In genomic region chr20:38433304-38433972, GRCh38 we compare ENCODE assay signal across 9 cellular contexts. TPM values are rescaled to one million over a fixed set of nuclear protein-coding genes. Genes with fewer than 3 reads are reported as not detected.
A peak's percentile ranks its signal among the peaks of the same experiment; 100 is the strongest.
DNase-seq lines count a peak whose midpoint lies in the region; ATAC-seq, FAIRE-seq and TF ChIP-seq lines count a peak whose summit lies in the region.
"Had no signal": no experiment of that assay in that cellular context is flagged by ENCODE, and none has a peak within 500 bp of the region (broad histone marks: within the 10 kb centered on the region; RNA-seq: fewer than 3 reads in every experiment).

No MANE protein-coding gene starts in this region.

- no peak overlapping the region for H3K18ac ChIP-seq in trophoblast cell (ENCODE audit: low read length)

- no peak overlapping the region for H4K12ac ChIP-seq in trophoblast cell (ENCODE audit: low read depth, low read length)

- POLR2A ChIA-PET in Panc1 (lab: Charles Lee): no interaction called here
- POLR2A ChIA-PET in endothelial cell of umbilical vein (lab: Charles Lee): interaction anchor here (1.0 to 2.1 kb wide), 3 partner anchors 7 to 39 kb away, joined by 3 to 40 read pairs (median 13); partner anchors contain the start of gene RALGAPB

- no peak overlapping the region for H2AK5ac ChIP-seq in trophoblast cell (ENCODE audit: low read length)

- TF ChIP-seq CTCF in GM12875 (IDR thresholded peaks at IDR 0.05; ENCODE audit: borderline replicate concordance, insufficient read depth, low read depth, low read length): no peak
- no peak for TF ChIP-seq CTCF in Panc1 (IDR thresholded peaks at IDR 0.05)
- TF ChIP-seq CTCF in endothelial cell of umbilical vein (IDR thresholded peaks at IDR 0.05; ENCODE audit: extremely low read depth in 1 of 2, insufficient read depth in 1 of 2, low read depth in 1 of 2, low read length in 2 of 2): no peak

- no peak overlapping the region for H2BK120ac ChIP-seq in trophoblast cell (ENCODE audit: insufficient read depth, low read length, poor library complexity)

- H3K4me3 ChIP-seq in GM12875 (ENCODE audit: low read depth, low read length) (peak overlapping the region; percentile 76), Panc1 (ENCODE audit: low read depth in 2 of 2, low read length in 2 of 2) (peak overlapping the region; percentile 54 to 97), endothelial cell of umbilical vein (replicated peaks in 1 of 3; ENCODE audit: insufficient read depth in 1 of 3, low read depth in 1 of 3, low read length in 3 of 3) (peak overlapping the region; percentile 70 to 84 (median 77)), trophoblast cell (ENCODE audit: low read depth, low read length) (peak overlapping the region; percentile 90)

- no peaks in the 10 kb centered on the region for H4K20me1 ChIP-seq in endothelial cell of umbilical vein (replicated peaks; ENCODE audit: control insufficient read depth, extremely low read depth, insufficient read depth, low read length)

- no peak for TF ChIP-seq POLR2A in endothelial cell of umbilical vein (IDR thresholded peaks at IDR 0.05; ENCODE audit: low read depth, low read length)

- H3K27ac ChIP-seq in Panc1 (ENCODE audit: low read length) (peak overlapping the region; percentile 89), endothelial cell of umbilical vein (ENCODE audit: insufficient read depth, low read depth, low read length) (no peak overlapping the region), trophoblast cell (ENCODE audit: low read depth, low read length) (no peak overlapping the region)

- BruUV-seq in Panc1 (replicated peaks; lab: Mats Ljungman, UMichigan) (no TSS peak), endothelial cell of umbilical vein (replicated peaks; lab: Mats Ljungman, UMichigan) (no TSS peak)

- WGBS in trophoblast cell (ENCODE audit: extremely low coverage, insufficient coverage, insufficient read length): no CpG with 5 or more reads among the region's 9 CpGs

- no peak overlapping the region for H4K8ac ChIP-seq in trophoblast cell (ENCODE audit: low read depth, low read length)

- H3K9me3 ChIP-seq in Panc1 (ENCODE audit: control insufficient read depth, insufficient read depth, low read depth, low read length) (no peaks in the 10 kb centered on the region), endothelial cell of umbilical vein (replicated peaks; ENCODE audit: control insufficient read depth, insufficient read depth, low read length) (no peaks in the 10 kb centered on the region), trophoblast cell (ENCODE audit: insufficient read depth, low read depth, low read length) (peaks cover 2% of the 10 kb centered on the region)

- no peak overlapping the region for H3K14ac ChIP-seq in trophoblast cell (ENCODE audit: low read length)

- peaks cover 34% of the 10 kb centered on the region for H3K36me3 ChIP-seq in Panc1 (ENCODE audit: control insufficient read depth, insufficient read depth, low read length)
- H3K36me3 ChIP-seq in endothelial cell of umbilical vein (ENCODE audit: control insufficient read depth in 2 of 2, extremely low read depth in 1 of 2, insufficient read depth in 2 of 2, low read length in 2 of 2): peaks cover 17 to 36% of the 10 kb centered on the region in 2 experiments
- peaks cover 41 to 51% of the 10 kb centered on the region in 2 experiments for H3K36me3 ChIP-seq in trophoblast cell (ENCODE audit: control insufficient read depth in 1 of 2, insufficient read depth in 2 of 2, low read length in 2 of 2)

- no peak for FAIRE-seq in endothelial cell of umbilical vein (lab: Jason Lieb, UNC)

- intact Hi-C loops in Panc1 (cut with micrococcal nuclease; ENCODE audit: unreplicated experiment) (no loop called here), endothelial cell of umbilical vein (cut with micrococcal nuclease) (no loop called here)

- H2AFZ ChIP-seq in endothelial cell of umbilical vein (ENCODE audit: low read depth, low read length) (no peak overlapping the region), trophoblast cell (ENCODE audit: insufficient read depth, low read length, poor library complexity) (no peak overlapping the region)

- CTCF ChIA-PET in Panc1 (lab: Charles Lee): no interaction called here
- CTCF ChIA-PET in endothelial cell of umbilical vein (lab: Charles Lee): interaction anchor here (1.0 to 5.8 kb wide), 5 partner anchors 13 to 40 kb away, joined by 3 to 106 read pairs (median 6); partner anchors contain the start of gene RALGAPB

- no peak overlapping the region for H2BK12ac ChIP-seq in trophoblast cell (ENCODE audit: low read length)

- peaks cover 18% of the 10 kb centered on the region for H3K4me1 ChIP-seq in Panc1 (ENCODE audit: control insufficient read depth, insufficient read depth, low read length)
- H3K4me1 ChIP-seq in endothelial cell of umbilical vein (ENCODE audit: control insufficient read depth, extremely low read depth, insufficient read depth, low read length): peaks cover 18% of the 10 kb centered on the region
- peaks cover 5 to 12% of the 10 kb centered on the region in 2 experiments for H3K4me1 ChIP-seq in trophoblast cell (ENCODE audit: control insufficient read depth in 1 of 2, insufficient read depth in 2 of 2, low read length in 2 of 2)

- H3K4me2 ChIP-seq in endothelial cell of umbilical vein (ENCODE audit: insufficient read depth, low read length) (peak overlapping the region; percentile 94), trophoblast cell (ENCODE audit: low read length) (peak overlapping the region; percentile 82)

- H3K9ac ChIP-seq in endothelial cell of umbilical vein (replicated peaks; ENCODE audit: extremely low read depth, insufficient read depth, low read length) (peak overlapping the region; percentile 81), trophoblast cell (ENCODE audit: low read length) (peak overlapping the region; percentile 24)

- H3K23ac ChIP-seq in trophoblast cell (ENCODE audit: low read length): no peak overlapping the region

- DNase-seq in Panc1 (ENCODE audit: low read depth, low spot score) (no peak), endothelial cell of umbilical vein (ENCODE audit: low read depth, low spot score) (no peak), trophoblast cell (no peak), NCI-H524 treated with DMSO at 0.1 percent for 48 hours (lab: John Stamatoyannopoulos, UW) (no peak), dermis blood vessel endothelial cell (no peak)
- DNase-seq in stimulated activated CD4-positive, alpha-beta T cell treated with anti-CD3 and anti-CD28 coated beads, Interleukin-12 subunit alpha, Interleukin-12 subunit beta, amount 100 ng/mL, for 4 hours: no peak
- DNase-seq: NCI-H2081 treated with DMSO at 0.1 percent for 48 hours had no signal

- no peak for ATAC-seq in Panc1
- ATAC-seq in GM19351 (IDR thresholded peaks at IDR 0.05; ENCODE audit: unreplicated experiment): no peak

- no peak overlapping the region for H4K91ac ChIP-seq in trophoblast cell (ENCODE audit: low read depth, low read length)

- dilution Hi-C loops in endothelial cell of umbilical vein (cut with MboI; ENCODE audit: extremely low pct_ligation_motif_present, low sequenced_read_pairs): no loop called here

- H3K9me1 ChIP-seq in endothelial cell of umbilical vein (replicated peaks; ENCODE audit: control insufficient read depth, extremely low read depth, insufficient read depth, low read length): no peaks in the 10 kb centered on the region

- no peak overlapping the region for H2BK5ac ChIP-seq in trophoblast cell (ENCODE audit: low read depth, low read length, poor library complexity)

- in situ Hi-C loops in Panc1 (cut with HindIII; ENCODE audit: low pct_unique_long_range_greater_than_20kb, low sequenced_read_pairs): no loop called here

- H3K4ac ChIP-seq in trophoblast cell (ENCODE audit: low read depth, low read length): peak overlapping the region; percentile 99

- peaks cover 8% of the 10 kb centered on the region for H3K79me1 ChIP-seq in trophoblast cell (ENCODE audit: low read length)

- peaks cover 62% of the 10 kb centered on the region for H3K79me2 ChIP-seq in endothelial cell of umbilical vein (ENCODE audit: control insufficient read depth, insufficient read depth, low read length)
- peaks cover 25% of the 10 kb centered on the region for H3K79me2 ChIP-seq in trophoblast cell (ENCODE audit: control insufficient read depth, insufficient read depth, low read length, poor library complexity)

- no peaks in the 10 kb centered on the region for H3K27me3 ChIP-seq in Panc1 (ENCODE audit: control insufficient read depth, insufficient read depth, low read length)
- H3K27me3 ChIP-seq in endothelial cell of umbilical vein (ENCODE audit: control insufficient read depth in 2 of 2, insufficient read depth in 2 of 2, low read length in 2 of 2): no peaks in the 10 kb centered on the region
- no peaks in the 10 kb centered on the region for H3K27me3 ChIP-seq in trophoblast cell (ENCODE audit: insufficient read depth, low read length)

TF ChIP-seq in endothelial cell of umbilical vein, 7 proteins besides CTCF, POLR2A, EP300 and RAD21 (continues in another document):
- no peak for TF ChIP-seq GATA2 (IDR thresholded peaks at IDR 0.05; ENCODE audit: insufficient read depth, insufficient read length, low read depth, low read length)
- no peak for TF ChIP-seq EZH2 (IDR thresholded peaks at IDR 0.05; ENCODE audit: borderline replicate concordance, low read depth, low read length, severe bottlenecking)

RNA-seq across cellular contexts. Expression of gene SNHG17, which starts 1.7 kb away (rescaled TPM):
- total RNA-seq in Panc1 (2021; ENCODE audit: unreplicated experiment): 60.1 TPM
- polyA plus RNA-seq in Panc1 (2012; ENCODE audit: insufficient read length): 50.2 TPM
- 39.6 and 94.0 TPM in 2 replicates for total RNA-seq in endothelial cell of umbilical vein
- polyA plus RNA-seq in endothelial cell of umbilical vein: 33.2 and 39.4 TPM in 2 replicates
- polyA plus RNA-seq in endothelial cell of umbilical vein (2011; cell fraction: cytosol; rRNA removed): 36.8 and 39.9 TPM in 2 replicates
- polyA plus RNA-seq in endothelial cell of umbilical vein (2011; cell fraction: nucleus; rRNA removed): 94.5 and 98.9 TPM in 2 replicates
- polyA plus RNA-seq in endothelial cell of umbilical vein (2012): 32.0 and 34.1 TPM in 2 replicates
- 18.6 and 19.1 TPM in 2 replicates for polyA minus RNA-seq in endothelial cell of umbilical vein
- 46.9 TPM for polyA minus RNA-seq in endothelial cell of umbilical vein (2011; cell fraction: cytosol; rRNA and poly(A)+ RNA removed)
- 23.9 and 29.1 TPM in 2 replicates for polyA minus RNA-seq in endothelial cell of umbilical vein (2011; cell fraction: nucleus; rRNA and poly(A)+ RNA removed)
- 44.8 and 45.5 TPM in 2 replicates for polyA plus RNA-seq in trophoblast cell (2013)
- 6.7 and 11.6 TPM in 2 replicates for total RNA-seq in dermis blood vessel endothelial cell

RNA-seq across cellular contexts. Expression of gene RALGAPB, which starts 39.2 kb away (rescaled TPM):
- total RNA-seq in Panc1 (2021; ENCODE audit: unreplicated experiment): 33.1 TPM
- polyA plus RNA-seq in Panc1 (2012; ENCODE audit: insufficient read length): 14.2 TPM
- total RNA-seq in endothelial cell of umbilical vein: 36.4 and 38.7 TPM in 2 replicates
- 10.8 and 12.8 TPM in 2 replicates for polyA plus RNA-seq in endothelial cell of umbilical vein
- polyA plus RNA-seq in endothelial cell of umbilical vein (2011; cell fraction: cytosol; rRNA removed): 9.6 and 10.4 TPM in 2 replicates
- 73.7 and 85.7 TPM in 2 replicates for polyA plus RNA-seq in endothelial cell of umbilical vein (2011; cell fraction: nucleus; rRNA removed)
- polyA plus RNA-seq in endothelial cell of umbilical vein (2012): 26.9 and 31.5 TPM in 2 replicates
- 51.7 and 62.2 TPM in 2 replicates for polyA minus RNA-seq in endothelial cell of umbilical vein
- 16.0 TPM for polyA minus RNA-seq in endothelial cell of umbilical vein (2011; cell fraction: cytosol; rRNA and poly(A)+ RNA removed)
- 81.9 and 120 TPM in 2 replicates for polyA minus RNA-seq in endothelial cell of umbilical vein (2011; cell fraction: nucleus; rRNA and poly(A)+ RNA removed)
- polyA plus RNA-seq in trophoblast cell (2013): 32.2 and 33.1 TPM in 2 replicates
- 28.4 and 29.1 TPM in 2 replicates for total RNA-seq in dermis blood vessel endothelial cell
